Comparison of ENCODE assay signal across 11 cellular contexts in the genomic region with DNA sequence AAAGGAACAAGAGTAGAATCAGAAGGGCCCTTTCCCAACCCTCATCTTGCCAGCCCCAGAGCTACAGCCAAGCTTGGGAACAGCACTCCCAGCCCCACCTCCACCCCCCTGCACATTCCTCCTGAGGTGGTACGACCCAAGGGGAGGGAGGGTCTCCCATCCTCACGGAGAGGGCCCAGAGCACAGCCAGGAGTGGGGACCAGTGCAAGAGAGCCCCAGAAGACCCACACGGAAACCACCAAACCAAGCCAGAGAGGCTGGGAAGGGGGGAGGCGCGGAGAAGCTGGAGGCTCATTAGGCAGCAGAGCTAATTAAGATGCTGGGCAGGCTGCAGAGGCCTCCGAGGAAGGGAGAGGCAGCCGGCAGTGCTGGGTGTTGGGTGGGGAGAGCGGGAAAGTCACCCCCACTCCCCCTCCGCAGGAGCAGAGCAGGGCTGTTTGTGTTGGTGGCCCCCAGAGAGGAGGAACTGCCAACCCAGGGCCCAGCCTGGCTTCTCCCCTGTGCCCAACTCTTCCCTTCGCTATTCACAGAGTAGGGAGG. TPM values are rescaled to one million over a fixed set of nuclear protein-coding genes. Genes with fewer than 3 reads are reported as not detected.
DNase-seq lines count a peak whose midpoint lies in the region; ATAC-seq and TF ChIP-seq lines count a peak whose summit lies in the region.
"Had no signal": no experiment of that assay in that cellular context is flagged by ENCODE, and none has a peak within 500 bp of the region (broad histone marks: within the 10 kb centered on the region; RNA-seq: fewer than 3 reads in every experiment).

No MANE protein-coding gene starts in this region.

- H3K4me1 Mint-ChIP-seq in nephron progenitor cell: peaks cover 71% of the 10 kb centered on the region

- no peaks in the 10 kb centered on the region for H3K27me3 ChIP-seq in HUES64 (ENCODE audit: insufficient read depth, low read length)
- H3K27me3 ChIP-seq in testis: no peaks in the 10 kb centered on the region

- DNase-seq in Ammon's horn (ENCODE audit: low spot score): peak; percentile 69
- DNase-seq in ecto neural progenitor cell (ENCODE audit: low spot score): peak; percentile 73
- DNase-seq in nephron progenitor cell: no peak
- DNase-seq in T-helper 2 cell: no peak
- no peak for DNase-seq in testis
- DNase-seq: activated T-cell treated with anti-CD3 and anti-CD28 coated beads, Interleukin-2, amount 50 U/mL, for 72 hours; NCI-H187 had no signal

- no peak for TF ChIP-seq POLR2A in testis (IDR thresholded peaks at IDR 0.05)

- peak overlapping the region; percentile 81 for H3K4me3 Mint-ChIP-seq in nephron progenitor cell

- TF ChIP-seq CTCF in nephron progenitor cell (IDR thresholded peaks at IDR 0.05): no peak
- TF ChIP-seq CTCF in testis (IDR thresholded peaks at IDR 0.05): no peak

- peak overlapping the region; percentile 14 for H3K27ac ChIP-seq in HUES64 (ENCODE audit: low read depth, low read length)
- H3K27ac ChIP-seq in testis: peak overlapping the region in 1 of 2 donors; percentile 44

- WGBS in HUES64: 22% methylated on average over 5 of the region's 10 CpGs
- WGBS in testis, 2 donors: 63 to 72% methylated on average over 5 to 10 of the region's 10 CpGs

- no peaks in the 10 kb centered on the region for H3K9me3 Mint-ChIP-seq in nephron progenitor cell
- H3K9me3 Mint-ChIP-seq: activated T-cell treated with anti-CD3 and anti-CD28 coated beads, Interleukin-2, amount 50 U/mL, for 72 hours had no signal

- peaks cover 18% of the 10 kb centered on the region for H3K4me1 ChIP-seq in HUES64 (ENCODE audit: insufficient read depth, low read length)
- H3K4me1 ChIP-seq in testis: peaks cover 36% of the 10 kb centered on the region

- peaks cover 12% of the 10 kb centered on the region for H3K36me3 Mint-ChIP-seq in nephron progenitor cell (ENCODE audit: low read depth)

- H3K4me3 ChIP-seq in HUES64 (ENCODE audit: low read length) (peak overlapping the region; percentile 79), testis (no peak overlapping the region)

- intact Hi-C loops in testis (cut with DNase I; ENCODE audit: low total_unique reads): no loop called here

- ATAC-seq in GM19035 (IDR thresholded peaks at IDR 0.05; ENCODE audit: unreplicated experiment): no peak
- ATAC-seq in HG02852 (IDR thresholded peaks at IDR 0.05; ENCODE audit: unreplicated experiment): no peak
- ATAC-seq: activated T-cell treated with anti-CD3 and anti-CD28 coated beads, Interleukin-2, amount 50 U/mL, for 72 hours had no signal

- peaks cover 4% of the 10 kb centered on the region for H3K27me3 Mint-ChIP-seq in nephron progenitor cell (ENCODE audit: low read depth, poor library complexity)

- H3K9me3 ChIP-seq in HUES64 (ENCODE audit: insufficient read depth, low read depth, low read length) (no peaks in the 10 kb centered on the region), testis (no peaks in the 10 kb centered on the region)

- H3K27ac Mint-ChIP-seq in nephron progenitor cell: peak overlapping the region; percentile 54
- H3K27ac Mint-ChIP-seq: activated T-cell treated with anti-CD3 and anti-CD28 coated beads, Interleukin-2, amount 50 U/mL, for 72 hours had no signal

- H3K9ac ChIP-seq in HUES64 (ENCODE audit: low read depth, low read length): no peak overlapping the region

- peaks cover 41% of the 10 kb centered on the region for H3K36me3 ChIP-seq in HUES64 (ENCODE audit: insufficient read depth, low read length)
- H3K36me3 ChIP-seq in testis (ENCODE audit: low read depth, missing control alignments): no peaks in the 10 kb centered on the region

RNA-seq across cellular contexts. Expression of gene CACNB1, which starts 2.4 kb away (rescaled TPM):
- 4.7 TPM for polyA plus RNA-seq in HUES64 (2013, experiment 1 of 2)
- 6.3 TPM for polyA plus RNA-seq in HUES64 (2013, experiment 2 of 2)
- 10 to 100 TPM; 18.1 to 19.8 TPM for total RNA-seq in testis
- polyA plus RNA-seq in testis (ENCODE audit: insufficient read depth, low read depth, low replicate concordance): 11.3 TPM

RNA-seq across cellular contexts. Expression of gene RPL19, which starts 5.0 kb away (rescaled TPM):
- 2,560 TPM for polyA plus RNA-seq in HUES64 (2013, experiment 1 of 2)
- polyA plus RNA-seq in HUES64 (2013, experiment 2 of 2): 2,667 TPM
- 1,000 to 10,000 TPM in 1 of 2 donors, 100 to 1,000 TPM in 1; 954 to 1,719 TPM for total RNA-seq in testis
- polyA plus RNA-seq in testis (ENCODE audit: insufficient read depth, low read depth, low replicate concordance): 1,741 TPM

RNA-seq across cellular contexts. Expression of gene ARL5C, which starts 29.1 kb away (rescaled TPM):
- polyA plus RNA-seq in HUES64 (2013, experiment 1 of 2): not detected
- not detected for polyA plus RNA-seq in HUES64 (2013, experiment 2 of 2)
- total RNA-seq in testis: not detected
- not detected for polyA plus RNA-seq in testis (ENCODE audit: insufficient read depth, low read depth, low replicate concordance)
- polyA plus RNA-seq: esophagus had no signal

RNA-seq across cellular contexts. Expression of gene STAC2, which starts 30.7 kb away (rescaled TPM):
- 1.1 TPM for polyA plus RNA-seq in HUES64 (2013, experiment 1 of 2)
- polyA plus RNA-seq in HUES64 (2013, experiment 2 of 2): 1.4 TPM
- under 1 TPM; 0.24 to 0.37 TPM for total RNA-seq in testis
- 1.1 TPM for polyA plus RNA-seq in testis (ENCODE audit: insufficient read depth, low read depth, low replicate concordance)

RNA-seq across cellular contexts. Expression of gene PLXDC1, which starts 43.6 kb away (rescaled TPM):
- polyA plus RNA-seq in HUES64 (2013, experiment 1 of 2): 0.60 TPM
- 0.32 TPM for polyA plus RNA-seq in HUES64 (2013, experiment 2 of 2)
- 10 to 100 TPM in 1 of 2 donors, 1 to 10 TPM in 1; 9.6 to 14.8 TPM for total RNA-seq in testis
- polyA plus RNA-seq in testis (ENCODE audit: insufficient read depth, low read depth, low replicate concordance): 40.5 TPM

Comparison
In these comparisons a context has a peak if more than half of its experiments do, and no peak if none do; other contexts are left out.
1. DNase-seq: peak in Ammon's horn (single experiment) and ecto neural progenitor cell (single experiment); none in nephron progenitor cell (single experiment), T-helper 2 cell (0 of 5) and testis (single experiment).